In the genomic region with DNA sequence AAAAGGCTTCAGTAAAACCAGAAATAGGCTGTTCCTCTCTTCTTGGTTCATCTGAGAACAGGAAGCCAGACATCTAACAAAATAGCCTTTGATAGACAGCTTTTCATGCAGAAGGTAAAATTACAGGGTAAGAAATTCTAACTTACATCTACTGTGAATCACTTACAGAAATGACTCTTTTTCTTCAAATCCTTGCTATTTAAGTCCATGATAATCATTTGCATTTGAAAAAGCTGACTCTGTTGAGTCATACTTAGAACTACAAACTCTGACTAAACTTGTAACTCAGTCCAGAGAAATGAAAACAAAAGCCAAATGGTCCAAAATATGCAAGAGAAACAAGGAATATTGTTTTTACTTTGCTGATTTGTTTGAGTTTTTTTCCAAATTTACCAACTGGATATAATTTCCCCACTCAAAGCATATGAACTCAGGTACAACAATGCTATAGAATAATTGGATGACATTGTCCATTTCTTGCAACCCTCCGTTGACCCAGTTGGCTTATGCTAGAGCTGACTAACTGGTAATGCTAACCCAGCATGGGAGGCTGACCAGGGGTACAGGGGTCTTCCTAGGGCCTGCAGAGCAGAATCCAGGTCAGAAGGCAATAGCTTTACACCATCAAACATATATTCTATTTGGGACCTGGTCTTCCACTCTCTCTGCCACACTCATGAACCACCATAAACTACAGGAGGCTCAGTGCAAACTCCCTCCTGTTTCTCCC, we compare ENCODE assay signal across 9 cellular contexts. TPM values are rescaled to one million over a fixed set of nuclear protein-coding genes. Genes with fewer than 3 reads are reported as not detected.
DNase-seq lines count a peak whose midpoint lies in the region; ATAC-seq and TF ChIP-seq lines count a peak whose summit lies in the region.
"Had no signal": no experiment of that assay in that cellular context is flagged by ENCODE, and none has a peak within 500 bp of the region (broad histone marks: within the 10 kb centered on the region; RNA-seq: fewer than 3 reads in every experiment).

No MANE protein-coding gene starts in this region.

- TF ChIP-seq CTCF in brain (conservative IDR thresholded peaks at IDR 0.05): no peak

- peak overlapping the region in 1 of 5 experiments; percentile 15 for H3K4me3 Mint-ChIP-seq in brain

- no peaks in the 10 kb centered on the region for H3K9me3 Mint-ChIP-seq in brain

- peak; percentile 45 for DNase-seq in AG20443 (ENCODE audit: low spot score)
- no peak for DNase-seq in HK-2 (ENCODE audit: unreplicated experiment)
- no peak for DNase-seq in stimulated activated CD4-positive, alpha-beta T cell treated with anti-CD3 and anti-CD28 coated beads, Interleukin-4, amount 100 ng/mL, for 1 hour
- no peak for DNase-seq in GDM1 (lab: John Stamatoyannopoulos, UW)
- DNase-seq in stimulated activated naive CD4-positive, alpha-beta T cell treated with Interleukin-2 at 50 U/mL for 16 hours (lab: John Stamatoyannopoulos, UW): no peak
- DNase-seq: upper lobe of right lung had no signal

- H3K36me3 Mint-ChIP-seq in brain: peaks cover 43% of the 10 kb centered on the region

- peak; percentile 63 for ATAC-seq in GM19372 (IDR thresholded peaks at IDR 0.05; ENCODE audit: low read depth, unreplicated experiment)
- peak; percentile 84 for ATAC-seq in HG03159 (IDR thresholded peaks at IDR 0.05; ENCODE audit: unreplicated experiment)
- ATAC-seq: upper lobe of right lung had no signal

- peaks cover 20% of the 10 kb centered on the region for H3K4me1 Mint-ChIP-seq in brain

- H3K27me3 Mint-ChIP-seq in brain: peaks cover 7% of the 10 kb centered on the region

- peak overlapping the region in 3 of 5 experiments; percentile 69 to 76 (median 73) for H3K27ac Mint-ChIP-seq in brain

RNA-seq across cellular contexts. Expression of gene MREG, which starts 18.8 kb away (rescaled TPM):
- 8.5 TPM for polyA plus RNA-seq in brain (ENCODE audit: insufficient read depth, low read depth, low replicate concordance)

RNA-seq across cellular contexts. Expression of gene PECR, which starts 49.5 kb away (rescaled TPM):
- 12.4 TPM for polyA plus RNA-seq in brain (ENCODE audit: insufficient read depth, low read depth, low replicate concordance)

RNA-seq across cellular contexts. Expression of gene TMEM169, which starts 49.6 kb away (rescaled TPM):
- polyA plus RNA-seq in brain (ENCODE audit: insufficient read depth, low read depth, low replicate concordance): 8.2 TPM
